ENCODE assay signal across 2 cellular contexts in genomic region chr17:74875970-74876593, GRCh38.
TF ChIP-seq lines count a peak whose summit lies in the region.

No MANE protein-coding gene starts in this region.

TF ChIP-seq in A549, 52 proteins besides CTCF, POLR2A, EP300 and RAD21:
- TF ChIP-seq REST (IDR thresholded peaks at IDR 0.05) (no peak), NFE2L2 (conservative IDR thresholded peaks at IDR 0.05; ENCODE audit: low read length) (peak; percentile 62; the same call in 1 of the 2 replicates)
TF ChIP-seq in A549: peak in this region for 1.

TF ChIP-seq in SK-N-SH, 30 proteins besides CTCF, POLR2A, EP300 and RAD21:
- no peak for TF ChIP-seq REST (IDR thresholded peaks at IDR 0.05; ENCODE audit: low read depth, low read length)
- TF ChIP-seq ELF1 (IDR thresholded peaks at IDR 0.05), result no peak
- no peak for TF ChIP-seq MXI1 (IDR thresholded peaks at IDR 0.05; ENCODE audit: low read depth, low read length)
- TF ChIP-seq JUND (IDR thresholded peaks at IDR 0.05), result no peak
- TF ChIP-seq SIN3A (IDR thresholded peaks at IDR 0.05; ENCODE audit: borderline replicate concordance, low read depth, low read length), result no peak
- TF ChIP-seq MEF2A (IDR thresholded peaks at IDR 0.05; ENCODE audit: borderline replicate concordance, low read depth), result no peak
- TF ChIP-seq TAF1 (IDR thresholded peaks at IDR 0.05; ENCODE audit: borderline replicate concordance, low read depth, low read length), result no peak
